Comparison of ENCODE assay signal across 14 cellular contexts in genomic region chr19:6610934-6611370, GRCh38. TPM values are rescaled to one million over a fixed set of nuclear protein-coding genes. Genes with fewer than 3 reads are reported as not detected.
DNase-seq lines count a peak whose midpoint lies in the region; ATAC-seq, FAIRE-seq and TF ChIP-seq lines count a peak whose summit lies in the region.
"Had no signal": no experiment of that assay in that cellular context is flagged by ENCODE, and none has a peak within 500 bp of the region (broad histone marks: within the 10 kb centered on the region; RNA-seq: fewer than 3 reads in every experiment).

No MANE protein-coding gene starts in this region.

- H3K14ac ChIP-seq in neuronal stem cell (ENCODE audit: low read length): no peak overlapping the region

- H3K4me1 ChIP-seq in A673 (ENCODE audit: insufficient read depth, low read length, poor library complexity, severe bottlenecking) (no peaks in the 10 kb centered on the region), HEK293 (ENCODE audit: control insufficient read depth, insufficient read depth, low read length) (no peaks in the 10 kb centered on the region; the same call in 1 of the 2 replicates), astrocyte (ENCODE audit: insufficient read depth, low read length) (peaks cover 15% of the 10 kb centered on the region), ovary (ENCODE audit: insufficient read depth) (no peaks in the 10 kb centered on the region), neuronal stem cell (ENCODE audit: control insufficient read depth in 2 of 2, insufficient read depth in 1 of 2, low read depth in 1 of 2, low read length in 2 of 2) (no peaks in the 10 kb centered on the region)

- no peak overlapping the region for H3K4me3 Mint-ChIP-seq in astrocyte (ENCODE audit: unreplicated experiment)
- H3K4me3 Mint-ChIP-seq: CD4-positive, alpha-beta T cell had no signal

- WGBS in ovary, 3 donors: 41 to 60% (median 57%) methylated on average over 4 of the region's 4 CpGs
- no CpG with 5 or more reads among the region's 4 CpGs for WGBS in neuronal stem cell (ENCODE audit: extremely low coverage in 2 of 2, insufficient read length in 2 of 2, insufficient replicate concordance in 1 of 2), 2 donors

- no peaks in the 10 kb centered on the region for H3K27me3 ChIP-seq in A673 (replicated peaks; ENCODE audit: insufficient read depth, low read depth, low read length, poor library complexity)
- H3K27me3 ChIP-seq in astrocyte (ENCODE audit: insufficient read depth, low read length): no peaks in the 10 kb centered on the region
- no peaks in the 10 kb centered on the region for H3K27me3 ChIP-seq in ovary
- peaks cover 0 to 3% (median 0%) of the 10 kb centered on the region in 3 experiments for H3K27me3 ChIP-seq in neuronal stem cell (ENCODE audit: control insufficient read depth in 3 of 3, insufficient read depth in 3 of 3, low read depth in 1 of 3, low read length in 3 of 3)

- no peaks in the 10 kb centered on the region for H4K20me1 ChIP-seq in astrocyte (ENCODE audit: insufficient read depth, low read length)

- no peak overlapping the region for H3K27ac Mint-ChIP-seq in astrocyte (ENCODE audit: unreplicated experiment)
- H3K27ac Mint-ChIP-seq: CD4-positive, alpha-beta T cell had no signal

- DNase-seq in A673 (ENCODE audit: low spot score): peak; percentile 37
- DNase-seq in astrocyte (ENCODE audit: low read depth): peak; percentile 99
- DNase-seq in glomerular visceral epithelial cell (ENCODE audit: extremely low spot score): peak; percentile 98
- DNase-seq in posterior vena cava (ENCODE audit: low spot score): no peak
- no peak for DNase-seq in ovary
- DNase-seq in neuronal stem cell (ENCODE audit: low spot score): no peak
- DNase-seq: CD4-positive, alpha-beta T cell; head of caudate nucleus; NCI-H774; stimulated activated CD4-positive, alpha-beta T cell treated with anti-CD3 and anti-CD28 coated beads, Interleukin-15, amount 100 ng/mL, for 24 hours; stimulated activated naive CD4-positive, alpha-beta T cell treated with Interleukin-2 at 50 U/mL for 16 hours; T-helper 2 cell had no signal

- no peak overlapping the region for H2AK5ac ChIP-seq in neuronal stem cell (ENCODE audit: low read depth, low read length)

- no peaks in the 10 kb centered on the region for H3K79me2 ChIP-seq in astrocyte (ENCODE audit: insufficient read depth, low read length)

- POLR2A ChIA-PET in A673 (lab: Charles Lee; ENCODE audit: low non-redundant PET): no interaction called here
- POLR2A ChIA-PET in HEK293 (lab: Yijun Ruan, JAX): no interaction called here

- H4K91ac ChIP-seq in neuronal stem cell (ENCODE audit: low read depth, low read length, poor library complexity): no peak overlapping the region

- no peak overlapping the region for H2BK120ac ChIP-seq in neuronal stem cell (ENCODE audit: low read depth, low read length)

- H3K9me3 ChIP-seq in A673 (ENCODE audit: low read depth, low read length, poor library complexity, severe bottlenecking) (no peaks in the 10 kb centered on the region), HEK293 (ENCODE audit: control insufficient read depth, insufficient read depth, low read depth, low read length) (no peaks in the 10 kb centered on the region), astrocyte (ENCODE audit: insufficient read depth, low read depth, low read length) (no peaks in the 10 kb centered on the region), ovary (no peaks in the 10 kb centered on the region), neuronal stem cell (replicated peaks in 1 of 2; ENCODE audit: control insufficient read depth in 2 of 2, insufficient read depth in 1 of 2, low read depth in 1 of 2, low read length in 2 of 2) (no peaks in the 10 kb centered on the region)

- ATAC-seq in HG03025 (IDR thresholded peaks at IDR 0.05; ENCODE audit: low FRiP score, unreplicated experiment): no peak

- no peak overlapping the region for H2BK5ac ChIP-seq in neuronal stem cell (ENCODE audit: low read length)

- H3K27ac ChIP-seq in A673 (ENCODE audit: low read depth, low read length, poor library complexity, severe bottlenecking) (no peak overlapping the region), HEK293 (ENCODE audit: extremely low read depth, low read depth, low read length) (no peak overlapping the region), astrocyte (ENCODE audit: low read depth, low read length) (peak overlapping the region; percentile 89), ovary (no peak overlapping the region), neuronal stem cell (replicated peaks; ENCODE audit: low read length) (no peak overlapping the region)

- peak overlapping the region; percentile 68 for H3K9ac ChIP-seq in astrocyte (ENCODE audit: low read length)
- no peak overlapping the region for H3K9ac ChIP-seq in neuronal stem cell (ENCODE audit: low read depth, low read length, poor library complexity)

- no peaks in the 10 kb centered on the region for H3K27me3 Mint-ChIP-seq in astrocyte (ENCODE audit: low read depth, unreplicated experiment)

- no peak for TF ChIP-seq POLR2A in ovary (IDR thresholded peaks at IDR 0.05)

- H3K36me3 Mint-ChIP-seq in astrocyte (ENCODE audit: low read depth, unreplicated experiment): no peaks in the 10 kb centered on the region

- H3K4me2 ChIP-seq in astrocyte (ENCODE audit: low read length): peak overlapping the region; percentile 77
- H3K4me2 ChIP-seq in neuronal stem cell (ENCODE audit: insufficient read depth, low read length, poor library complexity, severe bottlenecking): no peak overlapping the region

- TF ChIP-seq CTCF in A673 (conservative IDR thresholded peaks at IDR 0.05; ENCODE audit: low read depth, low read length) (no peak), HEK293 (tag by site-specific recombination; IDR thresholded peaks at IDR 0.05) (no peak), astrocyte (IDR thresholded peaks at IDR 0.05; ENCODE audit: insufficient read depth, low read depth, low read length) (no peak), ovary (IDR thresholded peaks at IDR 0.05) (no peak)

- H2BK15ac ChIP-seq in neuronal stem cell (ENCODE audit: low read length): no peak overlapping the region

- H2BK12ac ChIP-seq in neuronal stem cell (ENCODE audit: low read length): no peak overlapping the region

- H3K79me1 ChIP-seq in neuronal stem cell (ENCODE audit: low read depth, low read length): no peaks in the 10 kb centered on the region

- peak; percentile 55 for FAIRE-seq in astrocyte (lab: Jason Lieb, UNC)

- CTCF ChIA-PET in A673 (lab: Charles Lee) (no interaction called here), HEK293 (lab: Yijun Ruan, JAX) (interaction anchor here (0.6 kb wide), 1 partner anchor 84 kb away, joined by 3 read pairs; no protein-coding TSS in a partner anchor)

- TF ChIP-seq EP300 in ovary (IDR thresholded peaks at IDR 0.05): no peak

- H3K4ac ChIP-seq in neuronal stem cell (ENCODE audit: low read length): no peak overlapping the region

- BruUV-seq in A673 (replicated peaks; lab: Mats Ljungman, UMichigan): no TSS peak

- H2AFZ ChIP-seq in astrocyte (ENCODE audit: low read depth, low read length) (no peak overlapping the region), neuronal stem cell (ENCODE audit: low read length) (no peak overlapping the region)

- no peaks in the 10 kb centered on the region for H3K4me1 Mint-ChIP-seq in astrocyte (ENCODE audit: low read depth, unreplicated experiment)

- peaks cover 4% of the 10 kb centered on the region for H3K9me3 Mint-ChIP-seq in astrocyte (ENCODE audit: unreplicated experiment)
- H3K9me3 Mint-ChIP-seq: CD4-positive, alpha-beta T cell had no signal

- H3K36me3 ChIP-seq in A673 (ENCODE audit: insufficient read depth, low read length, poor library complexity, severe bottlenecking) (no peaks in the 10 kb centered on the region), HEK293 (ENCODE audit: control insufficient read depth in 2 of 2, insufficient read depth in 1 of 2, low read length in 2 of 2) (no peaks in the 10 kb centered on the region), astrocyte (ENCODE audit: insufficient read depth, low read length) (no peaks in the 10 kb centered on the region), ovary (no peaks in the 10 kb centered on the region), neuronal stem cell (replicated peaks in 1 of 2; ENCODE audit: control insufficient read depth in 2 of 2, insufficient read depth in 2 of 2, low read length in 2 of 2) (no peaks in the 10 kb centered on the region)

- H4K8ac ChIP-seq in neuronal stem cell (ENCODE audit: low read depth, low read length): no peak overlapping the region

- no peak overlapping the region for H3K4me3 ChIP-seq in A673 (ENCODE audit: low read depth, low read length, poor library complexity, severe bottlenecking)
- H3K4me3 ChIP-seq in HEK293 (ENCODE audit: low read depth, low read length): no peak overlapping the region
- peak overlapping the region; percentile 12 for H3K4me3 ChIP-seq in astrocyte (ENCODE audit: insufficient read depth, low read depth, low read length)
- H3K4me3 ChIP-seq in ovary: no peak overlapping the region
- H3K4me3 ChIP-seq in neuronal stem cell (ENCODE audit: low read length in 2 of 2): no peak overlapping the region

- no peak overlapping the region for H3K23ac ChIP-seq in neuronal stem cell (ENCODE audit: low read depth, low read length, poor library complexity)

- H3K18ac ChIP-seq in neuronal stem cell (ENCODE audit: low read length): no peak overlapping the region

- intact Hi-C loops in A673 (cut with micrococcal nuclease; ENCODE audit: unreplicated experiment) (no loop called here), posterior vena cava (cut with DNase I) (no loop called here), ovary (cut with DNase I) (no loop called here)

TF ChIP-seq in HEK293, 187 proteins besides CTCF, POLR2A, EP300 and RAD21:
- no peak for TF ChIP-seq ZNF211 (tag by site-specific recombination; IDR thresholded peaks at IDR 0.05; ENCODE audit: low read depth)
- TF ChIP-seq ZBTB1 (tag by site-specific recombination; IDR thresholded peaks at IDR 0.05): no peak
- no peak for TF ChIP-seq ZNF10 (tag by site-specific recombination; IDR thresholded peaks at IDR 0.05)
- TF ChIP-seq ZBTB17 (tag by site-specific recombination; IDR thresholded peaks at IDR 0.05): 0 out of 2 replicates have a peak, but pooled peaks have one; percentile 16

RNA-seq across cellular contexts. Expression of gene CD70, which starts 20.0 kb away (rescaled TPM):
- total RNA-seq in A673 (2021) (2.0 and 3.8 TPM in 2 replicates), astrocyte (0.34 and 0.48 TPM in 2 replicates), posterior vena cava (under 1 TPM in 1 of 2 donors, not detected in 1; 0.46 TPM), ovary (under 1 TPM in 1 of 7 donors, not detected in 6; 0.31 TPM)
- not detected for polyA plus RNA-seq in ovary
- polyA plus RNA-seq in neuronal stem cell (2013, experiment 1 of 2): 0.88 TPM
- polyA plus RNA-seq in neuronal stem cell (2013, experiment 2 of 2): 0.91 TPM
- total RNA-seq: CD4-positive, alpha-beta T cell had no signal

RNA-seq across cellular contexts. Expression of gene TNFSF14, which starts 59.0 kb away (rescaled TPM):
- total RNA-seq in A673 (2021): not detected in 2 replicates
- total RNA-seq in astrocyte: not detected in 2 replicates
- 1 to 10 TPM; 1.4 to 1.6 TPM for total RNA-seq in posterior vena cava
- total RNA-seq in ovary: 1 to 10 TPM in 6 of 7 donors, under 1 TPM in 1; 0.58 to 9.3 (median 3.7) TPM
- polyA plus RNA-seq in ovary: 1 to 10 TPM; 1.4 to 1.5 TPM
- polyA plus RNA-seq in neuronal stem cell (2013, experiment 1 of 2): not detected
- under 0.01 TPM for polyA plus RNA-seq in neuronal stem cell (2013, experiment 2 of 2)

Comparison
In these comparisons a context has a peak if more than half of its experiments do, and no peak if none do; other contexts are left out.
1. DNase-seq: peak in A673 (single experiment), astrocyte (single experiment) and glomerular visceral epithelial cell (single experiment); none in posterior vena cava (single experiment), ovary (0 of 5) and neuronal stem cell (single experiment).